In genomic region chr2:142045641-142046040, GRCh38 we compare ENCODE assay signal across 5 cellular contexts.
"Had no signal": no experiment of that assay in that cellular context is flagged by ENCODE, and none has a peak within 500 bp of the region (broad histone marks: within the 10 kb centered on the region; RNA-seq: fewer than 3 reads in every experiment).

No MANE protein-coding gene starts in this region.

- DNase-seq: GM23248, H9, HCEC 1CT, IMR-90 had no signal

- H3K4me3 ChIP-seq: GM23248, K562 had no signal

- H3K27ac ChIP-seq: GM23248 had no signal

- H3K9ac ChIP-seq: GM23248 had no signal

- H3K9me3 Mint-ChIP-seq: H9 had no signal

- H3K4me3 Mint-ChIP-seq: H9 had no signal
